ENCODE assay signal across 25 cellular contexts in genomic region chr3:123300572-123300971, GRCh38.
"Had no signal": no experiment of that assay in that cellular context is flagged by ENCODE, and none has a peak within 500 bp of the region (broad histone marks: within the 10 kb centered on the region; RNA-seq: fewer than 3 reads in every experiment).

No MANE protein-coding gene starts in this region.

- H3K4me3 Mint-ChIP-seq: activated CD4-positive, alpha-beta memory T cell treated with anti-CD3 and anti-CD28 coated beads, Interleukin-2, amount 10 ng/mL, durations not matched to agents 7 days and 5 days; activated CD4-positive, alpha-beta T cell treated with anti-CD3 and anti-CD28 coated beads for 36 hours; activated naive CD8-positive, alpha-beta T cell treated with anti-CD3 and anti-CD28 coated beads, Interleukin-2, amount 10 ng/mL, durations not matched to agents 7 days and 5 days; activated T-cell treated with anti-CD3 and anti-CD28 coated beads, Interleukin-2, amount 50 U/mL, for 72 hours had no signal

- ATAC-seq: activated CD4-positive, alpha-beta T cell treated with anti-CD3 and anti-CD28 coated beads for 36 hours; activated T-cell treated with anti-CD3 and anti-CD28 coated beads, Interleukin-2, amount 50 U/mL, for 72 hours had no signal

- H3K27ac Mint-ChIP-seq: activated CD4-positive, alpha-beta memory T cell treated with anti-CD3 and anti-CD28 coated beads, Interleukin-2, amount 10 ng/mL, durations not matched to agents 7 days and 5 days; activated CD4-positive, alpha-beta T cell treated with anti-CD3 and anti-CD28 coated beads for 36 hours; activated naive CD8-positive, alpha-beta T cell treated with anti-CD3 and anti-CD28 coated beads, Interleukin-2, amount 10 ng/mL, durations not matched to agents 7 days and 5 days; activated T-cell treated with anti-CD3 and anti-CD28 coated beads, Interleukin-2, amount 50 U/mL, for 72 hours had no signal

- H3K27me3 ChIP-seq: adrenal gland, breast epithelium, MG63, Peyer's patch had no signal

- DNase-seq: activated CD4-positive, alpha-beta memory T cell treated with anti-CD3 and anti-CD28 coated beads, Interleukin-2, amount 10 ng/mL, durations not matched to agents 7 days and 5 days; activated CD4-positive, alpha-beta T cell treated with anti-CD3 and anti-CD28 coated beads for 36 hours; activated CD4-positive, alpha-beta T cell treated with anti-CD3 and anti-CD28 coated beads, Interleukin-2, amount 50 U/mL, for 1 hour; activated CD8-positive, alpha-beta memory T cell treated with anti-CD3 and anti-CD28 coated beads, Interleukin-2, amount 50 U/mL, for 4 hours; activated naive CD4-positive, alpha-beta T cell treated with anti-CD3 and anti-CD28 coated beads, Interleukin-2, amount 50 U/mL, for 16 hours; activated naive CD8-positive, alpha-beta T cell treated with anti-CD3 and anti-CD28 coated beads, Interleukin-2, amount 10 ng/mL, durations not matched to agents 7 days and 5 days; activated T-cell treated with anti-CD3 and anti-CD28 coated beads, Interleukin-2, amount 50 U/mL, for 72 hours; adrenal gland; anterior cingulate cortex; central memory CD4-positive, alpha-beta T cell; MG63; NCI-H1105; NCI-H1436; NCI-H187; NCI-H2081; NCI-H510A treated with DMSO at 0.1 percent for 48 hours; NCI-H69; NK-92 treated with Interleukin-12 subunit alpha and Interleukin-12 subunit beta, amount 100 ng/mL, for 24 hours; SJCRH30; SK-N-SH; T-helper 1 cell had no signal

- H3K36me3 Mint-ChIP-seq: activated naive CD8-positive, alpha-beta T cell treated with anti-CD3 and anti-CD28 coated beads, Interleukin-2, amount 10 ng/mL, durations not matched to agents 7 days and 5 days had no signal

- H3K27ac ChIP-seq: adrenal gland, breast epithelium, Peyer's patch, RWPE1, SJCRH30, VCaP had no signal

- H3K36me3 ChIP-seq: breast epithelium, MG63, SJCRH30 had no signal

- H3K9ac ChIP-seq: SK-N-SH had no signal

- H3K4me2 ChIP-seq: SK-N-SH had no signal

- H3K27me3 Mint-ChIP-seq: activated CD4-positive, alpha-beta memory T cell treated with anti-CD3 and anti-CD28 coated beads, Interleukin-2, amount 10 ng/mL, durations not matched to agents 7 days and 5 days; activated CD4-positive, alpha-beta T cell treated with anti-CD3 and anti-CD28 coated beads for 36 hours; activated naive CD8-positive, alpha-beta T cell treated with anti-CD3 and anti-CD28 coated beads, Interleukin-2, amount 10 ng/mL, durations not matched to agents 7 days and 5 days had no signal

- H3K4me1 ChIP-seq: adrenal gland, breast epithelium, Peyer's patch, SJCRH30 had no signal

- H3K9me3 Mint-ChIP-seq: activated CD4-positive, alpha-beta memory T cell treated with anti-CD3 and anti-CD28 coated beads, Interleukin-2, amount 10 ng/mL, durations not matched to agents 7 days and 5 days; activated naive CD8-positive, alpha-beta T cell treated with anti-CD3 and anti-CD28 coated beads, Interleukin-2, amount 10 ng/mL, durations not matched to agents 7 days and 5 days; activated T-cell treated with anti-CD3 and anti-CD28 coated beads, Interleukin-2, amount 50 U/mL, for 72 hours had no signal

- H3K4me3 ChIP-seq: adrenal gland, breast epithelium, MG63, Peyer's patch, SJCRH30 had no signal

- H3K4me1 Mint-ChIP-seq: activated CD4-positive, alpha-beta memory T cell treated with anti-CD3 and anti-CD28 coated beads, Interleukin-2, amount 10 ng/mL, durations not matched to agents 7 days and 5 days; activated CD4-positive, alpha-beta T cell treated with anti-CD3 and anti-CD28 coated beads for 36 hours; activated naive CD8-positive, alpha-beta T cell treated with anti-CD3 and anti-CD28 coated beads, Interleukin-2, amount 10 ng/mL, durations not matched to agents 7 days and 5 days had no signal

- H3K9me3 ChIP-seq: adrenal gland, breast epithelium, MG63, Peyer's patch, SJCRH30, SK-N-SH had no signal
